8 cellular contexts compared by ENCODE assay signal in the genomic region with DNA sequence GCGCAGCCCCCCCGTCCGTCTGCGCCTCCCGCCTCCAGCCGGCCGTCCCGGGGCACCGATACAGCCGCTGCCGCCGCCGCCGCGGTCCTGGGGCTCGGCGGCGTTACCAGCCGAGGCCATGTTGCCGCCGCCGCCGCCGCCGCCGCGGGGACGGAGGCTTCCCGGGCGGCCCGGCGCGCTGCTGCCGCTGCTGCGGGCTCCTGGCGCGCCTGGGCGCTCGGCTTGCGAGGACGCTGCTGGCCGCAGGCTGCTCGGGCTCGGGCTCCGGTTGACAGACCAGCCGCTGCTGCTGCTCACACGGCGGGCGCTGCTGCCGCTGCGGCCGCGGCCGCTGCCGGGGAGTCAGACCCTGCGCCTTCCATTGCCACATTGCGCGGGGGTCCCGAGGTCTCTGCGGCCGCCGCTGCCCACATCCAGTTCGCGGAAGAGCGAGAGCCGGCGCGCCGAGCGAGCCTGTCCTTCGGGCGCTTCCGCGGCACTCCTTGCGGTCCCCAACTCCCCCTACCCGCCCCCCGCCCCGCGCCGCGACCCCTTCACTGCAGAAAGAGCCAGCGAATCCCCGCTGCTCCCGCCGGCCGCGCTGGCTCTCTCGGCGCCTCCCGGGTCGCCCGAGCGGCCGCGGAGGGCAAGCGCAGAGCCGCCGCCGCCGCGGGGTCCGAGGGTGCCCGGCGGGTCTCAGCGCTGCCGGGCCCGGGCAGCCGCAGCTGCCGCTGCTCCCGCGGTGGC. TPM values are rescaled to one million over a fixed set of nuclear protein-coding genes. Genes with fewer than 3 reads are reported as not detected.
A peak's percentile ranks its signal among the peaks of the same experiment; 100 is the strongest.
DNase-seq lines count a peak whose midpoint lies in the region; ATAC-seq lines count a peak whose summit lies in the region.

No MANE protein-coding gene starts in this region.

- DNase-seq in activated CD4-positive, alpha-beta T cell treated with anti-CD3 and anti-CD28 coated beads, Interleukin-2, amount 10 ng/mL, durations not matched to agents 7 days and 5 days: no peak
- DNase-seq in activated CD4-positive, alpha-beta T cell treated with anti-CD3 and anti-CD28 coated beads for 4 hours: no peak
- peak in 5 of 34 experiments; percentile 9 to 33 (median 11) for DNase-seq in T-cell
- peak; percentile 62 for DNase-seq in ecto neural progenitor cell (ENCODE audit: low spot score)
- DNase-seq in naive B cell: peak; percentile 20
- no peak for DNase-seq in DMS153 treated with DMSO at 0.1 percent for 48 hours (lab: John Stamatoyannopoulos, UW; ENCODE audit: unreplicated experiment)
- no peak for DNase-seq in NCI-H2171 treated with DMSO at 0.1 percent for 48 hours (lab: John Stamatoyannopoulos, UW)

- CTCF ChIA-PET in activated CD4-positive, alpha-beta T cell treated with anti-CD3 and anti-CD28 coated beads, Interleukin-2, amount 10 ng/mL, durations not matched to agents 7 days and 5 days (lab: Charles Lee): no interaction called here
- CTCF ChIA-PET in T-cell (lab: Charles Lee): interaction anchor here in 1 of 2 donors (0.6 to 1.1 kb wide), 2 partner anchors 14 to 1037 kb away, joined by 3 to 5 read pairs; no protein-coding TSS in a partner anchor

- peaks cover 67% of the 10 kb centered on the region for H3K27me3 Mint-ChIP-seq in activated CD4-positive, alpha-beta T cell treated with anti-CD3 and anti-CD28 coated beads, Interleukin-2, amount 10 ng/mL, durations not matched to agents 7 days and 5 days
- H3K27me3 Mint-ChIP-seq in T-cell: peaks cover 16 to 19% of the 10 kb centered on the region in 2 donors
- peaks cover 63 to 79% (median 70%) of the 10 kb centered on the region in 3 donors for H3K27me3 Mint-ChIP-seq in naive B cell

- H3K4me3 Mint-ChIP-seq in activated CD4-positive, alpha-beta T cell treated with anti-CD3 and anti-CD28 coated beads, Interleukin-2, amount 10 ng/mL, durations not matched to agents 7 days and 5 days: peak overlapping the region; percentile 95
- H3K4me3 Mint-ChIP-seq in T-cell (peak overlapping the region; percentile 93 to 99 (median 96)), naive B cell (peak overlapping the region in 7 of 8 donors; percentile 20 to 96 (median 88))

- H3K27ac Mint-ChIP-seq in activated CD4-positive, alpha-beta T cell treated with anti-CD3 and anti-CD28 coated beads, Interleukin-2, amount 10 ng/mL, durations not matched to agents 7 days and 5 days: no peak overlapping the region
- H3K27ac Mint-ChIP-seq in T-cell (no peak overlapping the region), naive B cell (peak overlapping the region in 1 of 6 donors; percentile 73)

- H3K4me1 Mint-ChIP-seq in activated CD4-positive, alpha-beta T cell treated with anti-CD3 and anti-CD28 coated beads, Interleukin-2, amount 10 ng/mL, durations not matched to agents 7 days and 5 days: peaks cover 41% of the 10 kb centered on the region
- peaks cover 41 to 62% (median 51%) of the 10 kb centered on the region in 3 donors for H3K4me1 Mint-ChIP-seq in T-cell
- peaks cover 29 to 51% (median 49%) of the 10 kb centered on the region in 3 donors for H3K4me1 Mint-ChIP-seq in naive B cell

- POLR2A ChIA-PET in activated CD4-positive, alpha-beta T cell treated with anti-CD3 and anti-CD28 coated beads, Interleukin-2, amount 10 ng/mL, durations not matched to agents 7 days and 5 days (lab: Charles Lee): interaction anchor here (1.0 kb wide), 1 partner anchor 14 kb away, joined by 3 read pairs; no protein-coding TSS in a partner anchor
- POLR2A ChIA-PET in T-cell (lab: Charles Lee): interaction anchor here in 1 of 2 donors (1.0 kb wide), 1 partner anchor 46 kb away, joined by 3 read pairs; no protein-coding TSS in a partner anchor

- no peaks in the 10 kb centered on the region for H3K9me3 Mint-ChIP-seq in activated CD4-positive, alpha-beta T cell treated with anti-CD3 and anti-CD28 coated beads, Interleukin-2, amount 10 ng/mL, durations not matched to agents 7 days and 5 days
- H3K9me3 Mint-ChIP-seq in T-cell (no peaks in the 10 kb centered on the region), naive B cell (peaks cover 0 to 27% (median 8%) of the 10 kb centered on the region in 7 donors)

- ATAC-seq in T-cell (replicated peaks in 1 of 4): peak in 3 of 4 experiments; percentile 5 to 7 (median 6)
- ATAC-seq in naive B cell (ENCODE audit: low read depth in 2 of 2): peak in 1 of 2 donors; percentile 13
- ATAC-seq in GM18873 (IDR thresholded peaks at IDR 0.05; ENCODE audit: low FRiP score, unreplicated experiment): no peak

- peaks cover 4% of the 10 kb centered on the region for H3K36me3 Mint-ChIP-seq in activated CD4-positive, alpha-beta T cell treated with anti-CD3 and anti-CD28 coated beads, Interleukin-2, amount 10 ng/mL, durations not matched to agents 7 days and 5 days (ENCODE audit: low read depth)
- no peaks in the 10 kb centered on the region for H3K36me3 Mint-ChIP-seq in T-cell
- H3K36me3 Mint-ChIP-seq in naive B cell: peaks cover 9 to 24% of the 10 kb centered on the region in 2 donors

RNA-seq across cellular contexts. Expression of gene PTCH1, which starts 8.4 kb away (rescaled TPM):
- total RNA-seq in activated CD4-positive, alpha-beta T cell treated with anti-CD3 and anti-CD28 coated beads, Interleukin-2, amount 10 ng/mL, durations not matched to agents 7 days and 5 days: 1 to 10 TPM; 7.1 to 8.9 TPM
- 10 to 100 TPM; 23.4 to 35.5 (median 29.2) TPM for total RNA-seq in T-cell
- polyA plus RNA-seq in naive B cell (ENCODE audit: low read depth in 6 of 6): 1 to 10 TPM in 5 of 6 donors, under 1 TPM in 1; 0.21 to 8.3 (median 2.4) TPM

Comparison
In these comparisons a context has a peak if more than half of its experiments do, and no peak if none do; other contexts are left out.
1. DNase-seq: peak in ecto neural progenitor cell (single experiment) and naive B cell (single experiment); none in activated CD4-positive, alpha-beta T cell treated with anti-CD3 and anti-CD28 coated beads, Interleukin-2, amount 10 ng/mL, durations not matched to agents 7 days and 5 days (single experiment), activated CD4-positive, alpha-beta T cell treated with anti-CD3 and anti-CD28 coated beads for 4 hours (0 of 2), DMS153 treated with DMSO at 0.1 percent for 48 hours (single experiment) and NCI-H2171 treated with DMSO at 0.1 percent for 48 hours (single experiment).
2. Peak in every context shown above with its lines, with median percentiles within 50 percentile points of each other: H3K4me3 Mint-ChIP-seq.